In the genomic region with DNA sequence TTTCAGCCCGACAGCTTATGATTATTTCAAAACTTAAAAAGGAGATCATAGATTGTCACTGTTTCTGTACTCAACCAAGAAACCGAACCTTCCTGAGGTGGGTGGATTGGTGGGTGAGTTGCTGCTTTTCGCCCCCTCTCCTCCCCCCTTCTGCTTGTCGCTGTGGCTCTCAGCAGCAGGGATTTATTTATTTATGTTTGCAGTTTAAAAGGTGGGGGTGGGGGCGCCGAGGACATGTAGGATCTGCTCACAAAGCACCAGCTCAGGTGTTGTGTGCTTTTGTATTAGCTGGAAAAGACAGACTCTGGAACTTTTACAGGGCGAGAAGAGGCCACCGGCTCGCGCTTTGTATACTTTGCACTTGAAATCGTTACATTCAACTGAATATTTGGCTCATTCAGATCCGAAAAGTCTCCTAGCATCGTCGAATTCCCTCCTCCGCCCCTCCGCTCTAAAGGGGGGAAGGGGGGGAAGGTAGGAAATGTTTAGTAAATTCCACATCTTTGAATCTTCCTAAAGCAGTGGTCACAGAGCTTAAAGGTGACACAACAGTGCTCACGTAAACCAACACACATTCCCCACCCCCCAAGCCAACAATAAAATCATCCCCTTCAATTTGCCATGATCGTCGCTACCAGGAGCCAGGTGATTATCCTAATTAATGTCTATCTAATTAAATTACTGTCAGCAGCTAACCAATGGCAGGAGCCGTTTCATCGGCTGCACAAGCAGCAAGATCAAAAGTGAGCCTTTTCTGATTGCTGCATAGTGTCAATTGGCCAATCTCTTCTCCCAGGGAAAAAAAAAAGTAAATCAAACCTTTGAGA, we compare ENCODE assay signal across 1 cellular context.
A peak's percentile ranks its signal among the peaks of the same experiment; 100 is the strongest.
TF ChIP-seq lines count a peak whose summit lies in the region.

No MANE protein-coding gene starts in this region.

TF ChIP-seq in HepG2, 621 proteins besides CTCF, POLR2A, EP300 and RAD21:
- TF ChIP-seq HNRNPL (IDR thresholded peaks at IDR 0.05; ENCODE audit: low read depth, low read length) (no peak), ELF4 (CRISPR knock-in tag; IDR thresholded peaks at IDR 0.05; ENCODE audit: borderline replicate concordance) (no peak), KDM1A (CRISPR knock-in tag; IDR thresholded peaks at IDR 0.05) (no peak), CBX2 (IDR thresholded peaks at IDR 0.05; ENCODE audit: low read depth, low read length) (peak; percentile 82), CBX2 (CRISPR knock-in tag; IDR thresholded peaks at IDR 0.05; ENCODE audit: low read depth) (no peak; the same call in 1 of the 2 replicates), SP5 (CRISPR knock-in tag; IDR thresholded peaks at IDR 0.05; ENCODE audit: borderline replicate concordance, low read depth) (no peak), NFYC (CRISPR knock-in tag; IDR thresholded peaks at IDR 0.05) (0 out of 2 replicates have a peak, but pooled peaks have one; percentile 30), NCOA2 (CRISPR knock-in tag; IDR thresholded peaks at IDR 0.05) (no peak), ZNF7 (CRISPR knock-in tag; IDR thresholded peaks at IDR 0.05) (peak; percentile 69), SCMH1 (CRISPR knock-in tag; IDR thresholded peaks at IDR 0.05; ENCODE audit: borderline replicate concordance) (peak; percentile 20; the same call in 1 of the 2 replicates), KDM3A (CRISPR knock-in tag; IDR thresholded peaks at IDR 0.05; ENCODE audit: low read depth) (no peak), HMGA1 (CRISPR knock-in tag; conservative IDR thresholded peaks at IDR 0.05) (no peak), EZH2 (conservative IDR thresholded peaks at IDR 0.05; ENCODE audit: low read depth, low read length) (0 out of 2 replicates have a peak, but pooled peaks have one; percentile 36), NFATC3 (CRISPR knock-in tag; IDR thresholded peaks at IDR 0.05) (no peak), GFI1 (CRISPR knock-in tag; IDR thresholded peaks at IDR 0.05; ENCODE audit: borderline replicate concordance) (peak; percentile 17; the same call in 1 of the 2 replicates), SRSF1 (optimal IDR thresholded peaks at IDR 0.05; ENCODE audit: low read depth, low read length) (no peak), ATF7 (IDR thresholded peaks at IDR 0.05) (no peak), ATF7 (CRISPR knock-in tag; IDR thresholded peaks at IDR 0.05) (no peak), ZNF24 (IDR thresholded peaks at IDR 0.05) (no peak), SAFB2 (CRISPR knock-in tag; IDR thresholded peaks at IDR 0.05; ENCODE audit: borderline replicate concordance, low read depth) (no peak), CEBPB (IDR thresholded peaks at IDR 0.05; ENCODE audit: borderline replicate concordance, low read depth, low read length) (0 out of 2 replicates have a peak, but pooled peaks have one; percentile 12), ZBTB20 (CRISPR knock-in tag; IDR thresholded peaks at IDR 0.05; ENCODE audit: borderline replicate concordance, low read depth) (no peak), MYNN (CRISPR knock-in tag; IDR thresholded peaks at IDR 0.05; ENCODE audit: low read depth) (no peak), MEF2D (CRISPR knock-in tag; IDR thresholded peaks at IDR 0.05) (no peak)
- TF ChIP-seq, protein P1, sequence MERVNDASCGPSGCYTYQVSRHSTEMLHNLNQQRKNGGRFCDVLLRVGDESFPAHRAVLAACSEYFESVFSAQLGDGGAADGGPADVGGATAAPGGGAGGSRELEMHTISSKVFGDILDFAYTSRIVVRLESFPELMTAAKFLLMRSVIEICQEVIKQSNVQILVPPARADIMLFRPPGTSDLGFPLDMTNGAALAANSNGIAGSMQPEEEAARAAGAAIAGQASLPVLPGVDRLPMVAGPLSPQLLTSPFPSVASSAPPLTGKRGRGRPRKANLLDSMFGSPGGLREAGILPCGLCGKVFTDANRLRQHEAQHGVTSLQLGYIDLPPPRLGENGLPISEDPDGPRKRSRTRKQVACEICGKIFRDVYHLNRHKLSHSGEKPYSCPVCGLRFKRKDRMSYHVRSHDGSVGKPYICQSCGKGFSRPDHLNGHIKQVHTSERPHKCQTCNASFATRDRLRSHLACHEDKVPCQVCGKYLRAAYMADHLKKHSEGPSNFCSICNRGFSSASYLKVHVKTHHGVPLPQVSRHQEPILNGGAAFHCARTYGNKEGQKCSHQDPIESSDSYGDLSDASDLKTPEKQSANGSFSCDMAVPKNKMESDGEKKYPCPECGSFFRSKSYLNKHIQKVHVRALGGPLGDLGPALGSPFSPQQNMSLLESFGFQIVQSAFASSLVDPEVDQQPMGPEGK (CRISPR knock-in tag; IDR thresholded peaks at IDR 0.05), result 0 out of 2 replicates have a peak, but pooled peaks have one; percentile 17
- TF ChIP-seq, protein P2, sequence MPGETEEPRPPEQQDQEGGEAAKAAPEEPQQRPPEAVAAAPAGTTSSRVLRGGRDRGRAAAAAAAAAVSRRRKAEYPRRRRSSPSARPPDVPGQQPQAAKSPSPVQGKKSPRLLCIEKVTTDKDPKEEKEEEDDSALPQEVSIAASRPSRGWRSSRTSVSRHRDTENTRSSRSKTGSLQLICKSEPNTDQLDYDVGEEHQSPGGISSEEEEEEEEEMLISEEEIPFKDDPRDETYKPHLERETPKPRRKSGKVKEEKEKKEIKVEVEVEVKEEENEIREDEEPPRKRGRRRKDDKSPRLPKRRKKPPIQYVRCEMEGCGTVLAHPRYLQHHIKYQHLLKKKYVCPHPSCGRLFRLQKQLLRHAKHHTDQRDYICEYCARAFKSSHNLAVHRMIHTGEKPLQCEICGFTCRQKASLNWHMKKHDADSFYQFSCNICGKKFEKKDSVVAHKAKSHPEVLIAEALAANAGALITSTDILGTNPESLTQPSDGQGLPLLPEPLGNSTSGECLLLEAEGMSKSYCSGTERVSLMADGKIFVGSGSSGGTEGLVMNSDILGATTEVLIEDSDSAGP (CRISPR knock-in tag; IDR thresholded peaks at IDR 0.05; ENCODE audit: borderline replicate concordance), result no peak
- TF ChIP-seq, protein P3, sequence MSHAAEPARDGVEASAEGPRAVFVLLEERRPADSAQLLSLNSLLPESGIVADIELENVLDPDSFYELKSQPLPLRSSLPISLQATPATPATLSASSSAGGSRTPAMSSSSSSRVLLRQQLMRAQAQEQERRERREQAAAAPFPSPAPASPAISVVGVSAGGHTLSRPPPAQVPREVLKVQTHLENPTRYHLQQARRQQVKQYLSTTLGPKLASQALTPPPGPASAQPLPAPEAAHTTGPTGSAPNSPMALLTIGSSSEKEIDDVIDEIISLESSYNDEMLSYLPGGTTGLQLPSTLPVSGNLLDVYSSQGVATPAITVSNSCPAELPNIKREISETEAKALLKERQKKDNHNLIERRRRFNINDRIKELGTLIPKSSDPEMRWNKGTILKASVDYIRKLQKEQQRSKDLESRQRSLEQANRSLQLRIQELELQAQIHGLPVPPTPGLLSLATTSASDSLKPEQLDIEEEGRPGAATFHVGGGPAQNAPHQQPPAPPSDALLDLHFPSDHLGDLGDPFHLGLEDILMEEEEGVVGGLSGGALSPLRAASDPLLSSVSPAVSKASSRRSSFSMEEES (CRISPR knock-in tag; IDR thresholded peaks at IDR 0.05), result no peak
- TF ChIP-seq, protein P4, sequence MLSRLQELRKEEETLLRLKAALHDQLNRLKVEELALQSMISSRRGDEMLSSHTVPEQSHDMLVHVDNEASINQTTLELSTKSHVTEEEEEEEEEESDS (CRISPR knock-in tag; IDR thresholded peaks at IDR 0.05; ENCODE audit: borderline replicate concordance), result no peak
TF ChIP-seq in HepG2: peak in this region for 8.
